Comparison of ENCODE assay signal across 1 cellular context in genomic region chr4:53507671-53508286, GRCh38.
TF ChIP-seq lines count a peak whose summit lies in the region.

No MANE protein-coding gene starts in this region.

TF ChIP-seq in GM23338, 12 proteins besides CTCF, POLR2A, EP300 and RAD21 (continued from another document):
- TF ChIP-seq ZNF462 (CRISPR knock-in tag; IDR thresholded peaks at IDR 0.05) (no peak), STAT1 (IDR thresholded peaks at IDR 0.05; ENCODE audit: unreplicated experiment) (no peak), EZH2phosphoT487 (IDR thresholded peaks at IDR 0.05; ENCODE audit: unreplicated experiment) (no peak), ZNF331 (CRISPR knock-in tag; IDR thresholded peaks at IDR 0.05; ENCODE audit: low read depth) (no peak), ZNF114 (CRISPR knock-in tag; IDR thresholded peaks at IDR 0.05) (no peak), ETS1 (IDR thresholded peaks at IDR 0.05) (no peak), REST (IDR thresholded peaks at IDR 0.05; ENCODE audit: unreplicated experiment) (no peak), EZH2 (IDR thresholded peaks at IDR 0.05; ENCODE audit: low read depth, unreplicated experiment) (no peak), NANOG (IDR thresholded peaks at IDR 0.05; ENCODE audit: borderline replicate concordance) (no peak)
